ENCODE assay signal across 22 cellular contexts in the genomic region with DNA sequence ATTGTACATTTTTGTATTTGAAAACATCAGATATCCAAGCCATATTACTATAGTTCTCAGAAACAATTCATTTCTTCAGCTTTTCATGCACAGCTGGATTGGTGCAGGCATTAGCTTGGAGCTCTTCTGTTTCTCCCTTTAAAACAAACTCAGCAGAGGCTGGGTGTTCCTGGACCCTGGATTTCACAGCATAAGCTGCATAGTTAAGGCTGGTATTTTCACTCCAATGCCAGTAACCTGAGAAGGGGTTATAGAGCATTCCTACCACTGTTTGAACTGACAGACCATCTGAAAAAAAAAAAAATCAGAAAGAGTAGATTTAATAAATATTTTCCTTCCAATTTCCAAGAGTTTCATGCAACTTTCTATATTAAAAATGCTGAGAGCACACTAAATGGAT. TPM values are rescaled to one million over a fixed set of nuclear protein-coding genes. Genes with fewer than 3 reads are reported as not detected.
"Had no signal": no experiment of that assay in that cellular context is flagged by ENCODE, and none has a peak within 500 bp of the region (broad histone marks: within the 10 kb centered on the region; RNA-seq: fewer than 3 reads in every experiment).

No MANE protein-coding gene starts in this region.

- H3K4me3 Mint-ChIP-seq: immature natural killer cell; naive B cell; nephron; stimulated activated naive B cell treated with anti-CD40 and anti-IgM and Interleukin-4, amounts not matched to agents 10 μg/mL and 1 μg/mL and 100 μg/mL, for 72 hours; stimulated activated naive CD8-positive, alpha-beta T cell treated with anti-CD3 and anti-CD28 coated beads, Interleukin-15, amount 100 ng/mL, for 72 hours had no signal

- DNase-seq: cerebellar nuclear complex; effector CD4-positive, alpha-beta T cell; heart left ventricle; hippocampal formation; immature natural killer cell; left ventricle myocardium superior; mesenchymal stem cell; naive B cell; posterior cingulate gyrus; spleen; stimulated activated CD4-positive, alpha-beta T cell treated with anti-CD3 and anti-CD28 coated beads, Interleukin-15, amount 100 ng/mL, for 24 hours; stimulated activated CD4-positive, alpha-beta T cell treated with anti-CD3 and anti-CD28 coated beads, Interleukin-1b, Interleukin-23, amount 100 ng/mL, for 48 hours; stimulated activated CD4-positive, alpha-beta T cell treated with anti-CD3 and anti-CD28 coated beads, Interleukin-4, amount 100 ng/mL, for 24 hours; stimulated activated naive B cell treated with anti-CD40 and anti-IgM and Interleukin-4, amounts not matched to agents 10 μg/mL and 1 μg/mL and 100 μg/mL, for 72 hours; stimulated activated naive CD8-positive, alpha-beta T cell treated with anti-CD3 and anti-CD28 coated beads, Interleukin-15, amount 100 ng/mL, for 72 hours; transverse colon had no signal

- H3K4me1 ChIP-seq: heart left ventricle, spleen, transverse colon had no signal

- H3K27ac Mint-ChIP-seq: immature natural killer cell; naive B cell; nephron; stimulated activated naive B cell treated with anti-CD40 and anti-IgM and Interleukin-4, amounts not matched to agents 10 μg/mL and 1 μg/mL and 100 μg/mL, for 72 hours; stimulated activated naive CD8-positive, alpha-beta T cell treated with anti-CD3 and anti-CD28 coated beads, Interleukin-15, amount 100 ng/mL, for 72 hours had no signal

- H3K36me3 ChIP-seq: neutrophil, thoracic aorta, transverse colon had no signal

- H3K27ac ChIP-seq: coronary artery, heart left ventricle, neutrophil, spleen, thoracic aorta, transverse colon had no signal

- H3K9me3 ChIP-seq: heart left ventricle, neutrophil, spleen, thoracic aorta, transverse colon had no signal

- H3K27me3 ChIP-seq: heart left ventricle, spleen, transverse colon had no signal

- ATAC-seq: heart left ventricle; left ventricle myocardium superior; sciatic nerve; stimulated activated naive B cell treated with anti-CD40 and anti-IgM and Interleukin-4, amounts not matched to agents 10 μg/mL and 1 μg/mL and 100 μg/mL, for 72 hours; stimulated activated naive CD8-positive, alpha-beta T cell treated with anti-CD3 and anti-CD28 coated beads, Interleukin-15, amount 100 ng/mL, for 72 hours had no signal

- H3K36me3 Mint-ChIP-seq: naive B cell; stimulated activated naive B cell treated with anti-CD40 and anti-IgM and Interleukin-4, amounts not matched to agents 10 μg/mL and 1 μg/mL and 100 μg/mL, for 72 hours had no signal

- H3K4me1 Mint-ChIP-seq: immature natural killer cell; naive B cell; nephron; stimulated activated naive B cell treated with anti-CD40 and anti-IgM and Interleukin-4, amounts not matched to agents 10 μg/mL and 1 μg/mL and 100 μg/mL, for 72 hours; stimulated activated naive CD8-positive, alpha-beta T cell treated with anti-CD3 and anti-CD28 coated beads, Interleukin-15, amount 100 ng/mL, for 72 hours had no signal

- H3K9me3 Mint-ChIP-seq: immature natural killer cell; naive B cell; nephron; stimulated activated naive B cell treated with anti-CD40 and anti-IgM and Interleukin-4, amounts not matched to agents 10 μg/mL and 1 μg/mL and 100 μg/mL, for 72 hours; stimulated activated naive CD8-positive, alpha-beta T cell treated with anti-CD3 and anti-CD28 coated beads, Interleukin-15, amount 100 ng/mL, for 72 hours had no signal

- H3K4me3 ChIP-seq: coronary artery, heart left ventricle, lung, spleen, thoracic aorta, transverse colon had no signal

- H3K27me3 Mint-ChIP-seq: naive B cell; stimulated activated naive B cell treated with anti-CD40 and anti-IgM and Interleukin-4, amounts not matched to agents 10 μg/mL and 1 μg/mL and 100 μg/mL, for 72 hours; stimulated activated naive CD8-positive, alpha-beta T cell treated with anti-CD3 and anti-CD28 coated beads, Interleukin-15, amount 100 ng/mL, for 72 hours had no signal

RNA-seq across cellular contexts. Expression of gene FAXC, which starts 20.1 kb away (rescaled TPM):
- total RNA-seq: left ventricle myocardium superior had no signal
- polyA plus RNA-seq: immature natural killer cell had no signal
